ENCODE assay signal across 17 cellular contexts in genomic region chr10:42937649-42938180, GRCh38.
"Had no signal": no experiment of that assay in that cellular context is flagged by ENCODE, and none has a peak within 500 bp of the region (broad histone marks: within the 10 kb centered on the region; RNA-seq: fewer than 3 reads in every experiment).

No MANE protein-coding gene starts in this region.

- DNase-seq: activated CD4-positive, alpha-beta T cell treated with anti-CD3 and anti-CD28 coated beads, Interleukin-2, amount 10 ng/mL, durations not matched to agents 7 days and 5 days; activated CD4-positive, CD25-positive, alpha-beta regulatory T cell treated with anti-CD3 and anti-CD28 coated beads, Interleukin-2, amount 50 U/mL, for 72 hours; activated CD8-positive, alpha-beta T cell treated with anti-CD3 and anti-CD28 coated beads, Interleukin-2, amount 10 ng/mL, durations not matched to agents 7 days and 5 days; activated naive CD4-positive, alpha-beta T cell treated with anti-CD3 and anti-CD28 coated beads for 36 hours; activated naive CD8-positive, alpha-beta T cell treated with anti-CD3 and anti-CD28 coated beads, Interleukin-2, amount 10 ng/mL, durations not matched to agents 7 days and 5 days; amniotic stem cell; esophagus squamous epithelium; gastrocnemius medialis; hippocampal formation; left ventricle myocardium superior; midbrain; stimulated activated CD4-positive, alpha-beta T cell treated with anti-CD3 and anti-CD28 coated beads, Interleukin-12 subunit alpha, Interleukin-12 subunit beta, amount 100 ng/mL, for 4 hours; substantia nigra; tibial artery; WERI-Rb-1 had no signal

- H3K9me3 ChIP-seq: breast epithelium, esophagus squamous epithelium, gastrocnemius medialis, tibial artery had no signal

- H3K4me1 ChIP-seq: breast epithelium, gastrocnemius medialis had no signal

- H3K4me3 ChIP-seq: breast epithelium, coronary artery, esophagus squamous epithelium, gastrocnemius medialis, tibial artery had no signal

- H3K36me3 ChIP-seq: breast epithelium, esophagus squamous epithelium, gastrocnemius medialis, tibial artery, WERI-Rb-1 had no signal

- H3K27ac ChIP-seq: breast epithelium, coronary artery, esophagus squamous epithelium, gastrocnemius medialis, tibial artery, WERI-Rb-1 had no signal

- ATAC-seq: activated CD8-positive, alpha-beta T cell treated with anti-CD3 and anti-CD28 coated beads, Interleukin-2, amount 10 ng/mL, durations not matched to agents 7 days and 5 days; gastrocnemius medialis; left ventricle myocardium superior had no signal
